8 cellular contexts compared by ENCODE assay signal in the genomic region with DNA sequence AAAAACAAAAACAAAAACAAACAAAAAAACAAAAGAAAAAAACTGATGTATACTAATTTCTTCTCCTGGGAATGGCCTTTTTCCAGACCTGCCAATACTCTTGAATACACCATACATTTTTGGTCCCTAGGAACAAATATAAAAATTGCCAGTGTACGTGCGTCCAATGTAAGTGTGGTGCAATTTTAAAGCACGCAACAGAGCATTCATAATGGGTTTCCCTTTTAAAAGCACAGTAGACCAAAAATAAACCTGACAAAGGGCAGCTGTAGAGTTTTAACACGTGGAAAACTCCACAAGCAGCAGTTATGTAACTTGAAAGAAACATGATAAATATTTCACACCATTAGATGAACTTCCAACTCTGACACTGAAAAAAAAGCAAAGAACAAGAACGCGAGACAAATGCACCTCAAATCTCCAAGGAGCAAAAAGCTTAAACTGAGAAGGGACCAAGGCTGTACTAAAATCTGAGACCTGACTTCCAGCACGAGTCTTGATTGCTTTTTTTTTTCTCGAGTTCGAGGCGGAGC. TPM values are rescaled to one million over a fixed set of nuclear protein-coding genes. Genes with fewer than 3 reads are reported as not detected.
A peak's percentile ranks its signal among the peaks of the same experiment; 100 is the strongest.
DNase-seq lines count a peak whose midpoint lies in the region; ATAC-seq, FAIRE-seq and TF ChIP-seq lines count a peak whose summit lies in the region.

No MANE protein-coding gene starts in this region.

- CTCF ChIA-PET in activated CD8-positive, alpha-beta T cell treated with anti-CD3 and anti-CD28 coated beads, Interleukin-2, amount 10 ng/mL, durations not matched to agents 7 days and 5 days (lab: Charles Lee): interaction anchor here (0.7 to 1.3 kb wide), 4 partner anchors 10 to 248 kb away, joined by 3 to 4 read pairs (median 3); no protein-coding TSS in a partner anchor

- H3K4me1 Mint-ChIP-seq in activated CD8-positive, alpha-beta T cell treated with anti-CD3 and anti-CD28 coated beads, Interleukin-2, amount 10 ng/mL, durations not matched to agents 7 days and 5 days (ENCODE audit: low read depth): peaks cover 14% of the 10 kb centered on the region

- ATAC-seq in HG02759 (IDR thresholded peaks at IDR 0.05; ENCODE audit: unreplicated experiment): peak; percentile 21
- no peak for ATAC-seq in activated CD8-positive, alpha-beta T cell treated with anti-CD3 and anti-CD28 coated beads, Interleukin-2, amount 10 ng/mL, durations not matched to agents 7 days and 5 days

- H3K4me1 ChIP-seq in hepatocyte (ENCODE audit: insufficient read depth): peaks cover 6% of the 10 kb centered on the region
- peaks cover 5 to 31% (median 25%) of the 10 kb centered on the region in 6 donors for H3K4me1 ChIP-seq in spleen

- no peaks in the 10 kb centered on the region for H3K9me3 ChIP-seq in hepatocyte (ENCODE audit: low read depth)
- H3K9me3 ChIP-seq in spleen: no peaks in the 10 kb centered on the region

- DNase-seq in GM12892 (ENCODE audit: insufficient read length) (no peak), hepatocyte (ENCODE audit: low spot score) (no peak), spleen (no peak), NK-92 (lab: John Stamatoyannopoulos, UW; ENCODE audit: unreplicated experiment) (no peak), occipital lobe (lab: John Stamatoyannopoulos, UW) (no peak), glomerular visceral epithelial cell (ENCODE audit: extremely low spot score) (no peak)
- DNase-seq in activated CD8-positive, alpha-beta T cell treated with anti-CD3 and anti-CD28 coated beads, Interleukin-2, amount 10 ng/mL, durations not matched to agents 7 days and 5 days: no peak

- whole genome bisulfite sequencing in hepatocyte (ENCODE audit: low lambda C conversion rate, missing lambda C conversion rate): 10% methylated on average over 10 of the region's 10 CpGs
- 1 to 4% (median 2%) methylated on average over 10 of the region's 10 CpGs for WGBS in spleen, 5 donors

- peak; percentile 84 for FAIRE-seq in GM12892 (lab: Jason Lieb, UNC)

- H3K4me3 Mint-ChIP-seq in activated CD8-positive, alpha-beta T cell treated with anti-CD3 and anti-CD28 coated beads, Interleukin-2, amount 10 ng/mL, durations not matched to agents 7 days and 5 days: peak overlapping the region; percentile 59

- peak overlapping the region; percentile 51 for H3K4me3 ChIP-seq in hepatocyte
- H3K4me3 ChIP-seq in spleen: peak overlapping the region; percentile 49 to 84 (median 60)

- TF ChIP-seq POLR2A in GM12892 (IDR thresholded peaks at IDR 0.05; ENCODE audit: low read depth, low read length) (no peak), spleen (IDR thresholded peaks at IDR 0.05) (no peak)

- H3K27ac Mint-ChIP-seq in activated CD8-positive, alpha-beta T cell treated with anti-CD3 and anti-CD28 coated beads, Interleukin-2, amount 10 ng/mL, durations not matched to agents 7 days and 5 days: no peak overlapping the region

- H3K4me2 ChIP-seq in hepatocyte: peak overlapping the region; percentile 98

- H3K27ac ChIP-seq in hepatocyte (no peak overlapping the region), spleen (peak overlapping the region in 6 of 8 donors; percentile 2 to 59 (median 47))

- TF ChIP-seq CTCF in hepatocyte (IDR thresholded peaks at IDR 0.05; ENCODE audit: poor library complexity) (no peak), spleen (IDR thresholded peaks at IDR 0.05 in 8 of 11, conservative IDR thresholded peaks at IDR 0.05 in 3 of 11) (no peak)

- H4K20me1 ChIP-seq in hepatocyte (ENCODE audit: insufficient read depth, poor library complexity, severe bottlenecking): no peaks in the 10 kb centered on the region

- intact Hi-C loops in spleen (cut with DNase I; ENCODE audit: low total_unique reads): no loop called here

- peaks cover 51% of the 10 kb centered on the region for H3K27me3 Mint-ChIP-seq in activated CD8-positive, alpha-beta T cell treated with anti-CD3 and anti-CD28 coated beads, Interleukin-2, amount 10 ng/mL, durations not matched to agents 7 days and 5 days (ENCODE audit: low read depth)

- H2AFZ ChIP-seq in hepatocyte: peak overlapping the region; percentile 95

- no peaks in the 10 kb centered on the region for H3K9me2 ChIP-seq in hepatocyte (replicated peaks; ENCODE audit: insufficient read depth)

- no peaks in the 10 kb centered on the region for H3K79me2 ChIP-seq in hepatocyte

- H3K9me3 Mint-ChIP-seq in activated CD8-positive, alpha-beta T cell treated with anti-CD3 and anti-CD28 coated beads, Interleukin-2, amount 10 ng/mL, durations not matched to agents 7 days and 5 days (ENCODE audit: insufficient read depth): no peaks in the 10 kb centered on the region

- no peaks in the 10 kb centered on the region for H3K36me3 ChIP-seq in hepatocyte (replicated peaks; ENCODE audit: insufficient read depth, low read depth)
- no peaks in the 10 kb centered on the region for H3K36me3 ChIP-seq in spleen

- H3K36me3 Mint-ChIP-seq in activated CD8-positive, alpha-beta T cell treated with anti-CD3 and anti-CD28 coated beads, Interleukin-2, amount 10 ng/mL, durations not matched to agents 7 days and 5 days (ENCODE audit: low read depth): no peaks in the 10 kb centered on the region

- H3K27me3 ChIP-seq in hepatocyte: peaks cover 48% of the 10 kb centered on the region
- peaks cover 0 to 30% (median 0%) of the 10 kb centered on the region in 7 donors for H3K27me3 ChIP-seq in spleen (replicated peaks in 1 of 7)

- POLR2A ChIA-PET in activated CD8-positive, alpha-beta T cell treated with anti-CD3 and anti-CD28 coated beads, Interleukin-2, amount 10 ng/mL, durations not matched to agents 7 days and 5 days (lab: Charles Lee): interaction anchor here (0.7 kb wide), 1 partner anchor 794 kb away, joined by 3 read pairs; no protein-coding TSS in a partner anchor

RNA-seq across cellular contexts. Expression of gene JAM2, which starts 0.4 kb away (rescaled TPM):
- 10.1 TPM for polyA plus RNA-seq in GM12892 (2012; ENCODE audit: missing spikeins)
- under 1 TPM in 1 of 2 experiments, not detected in 1; 0.05 TPM for total RNA-seq in activated CD8-positive, alpha-beta T cell treated with anti-CD3 and anti-CD28 coated beads, Interleukin-2, amount 10 ng/mL, durations not matched to agents 7 days and 5 days
- 1.5 and 1.8 TPM in 2 replicates for total RNA-seq in hepatocyte
- polyA plus RNA-seq in hepatocyte: 3.6 and 4.9 TPM in 2 replicates
- 1 to 10 TPM; 1.2 to 2.9 (median 2.1) TPM for total RNA-seq in spleen
- 1 to 10 TPM in 2 of 3 donors, under 1 TPM in 1; 0.80 to 2.0 (median 1.6) TPM for polyA plus RNA-seq in spleen
- total RNA-seq in occipital lobe: 22.3 TPM

RNA-seq across cellular contexts. Expression of gene MRPL39, which starts 31.4 kb away (rescaled TPM):
- polyA plus RNA-seq in GM12892 (2012; ENCODE audit: missing spikeins): 85.2 TPM
- total RNA-seq in activated CD8-positive, alpha-beta T cell treated with anti-CD3 and anti-CD28 coated beads, Interleukin-2, amount 10 ng/mL, durations not matched to agents 7 days and 5 days: 10 to 100 TPM; 42.7 to 44.5 TPM
- total RNA-seq in hepatocyte (22.8 and 27.4 TPM in 2 replicates), spleen (10 to 100 TPM; 14.4 to 24.7 (median 20.0) TPM), occipital lobe (32.3 TPM)
- polyA plus RNA-seq in hepatocyte (43.0 and 47.0 TPM in 2 replicates), spleen (10 to 100 TPM; 22.2 to 34.3 (median 28.5) TPM)
